ENCODE assay signal across 23 cellular contexts in genomic region chr19:1807695-1808394, GRCh38. TPM values are rescaled to one million over a fixed set of nuclear protein-coding genes. Genes with fewer than 3 reads are reported as not detected.
"Had no signal": no experiment of that assay in that cellular context is flagged by ENCODE, and none has a peak within 500 bp of the region (broad histone marks: within the 10 kb centered on the region; RNA-seq: fewer than 3 reads in every experiment).

No MANE protein-coding gene starts in this region.

- H3K27me3 ChIP-seq: colonic mucosa, suprapubic skin had no signal

- H3K4me3 ChIP-seq: colonic mucosa, left ventricle myocardium inferior, skin epidermis, suprapubic skin had no signal

- H3K27ac ChIP-seq: colonic mucosa, left ventricle myocardium inferior, skin epidermis, suprapubic skin had no signal

- H3K36me3 ChIP-seq: colonic mucosa, left ventricle myocardium inferior, suprapubic skin had no signal

- FAIRE-seq: frontal cortex, kidney had no signal

- DNase-seq: activated CD4-positive, alpha-beta T cell treated with anti-CD3 and anti-CD28 coated beads, Interleukin-2, amount 50 U/mL, for 1 hour; activated CD8-positive, alpha-beta memory T cell treated with anti-CD3 and anti-CD28 coated beads, Interleukin-2, amount 50 U/mL, for 4 hours; activated T-cell treated with anti-CD3 and anti-CD28 coated beads, Interleukin-2, amount 50 U/mL, for 4 hours; colonic mucosa; endodermal cell; erythroblast; head of caudate nucleus; kidney; left ventricle myocardium inferior; naive B cell; stimulated activated CD4-positive, alpha-beta T cell treated with anti-CD3 and anti-CD28 coated beads, Interleukin-15, amount 100 ng/mL, for 24 hours; stimulated activated CD4-positive, alpha-beta T cell treated with anti-CD3 and anti-CD28 coated beads, Interleukin-4, amount 100 ng/mL, for 1 hour; stimulated activated naive CD8-positive, alpha-beta T cell treated with anti-CD3 and anti-CD28 coated beads, Interleukin-15, amount 100 ng/mL, for 72 hours; T-cell; T-helper 9 cell had no signal

- ATAC-seq: activated T-cell treated with anti-CD3 and anti-CD28 coated beads, Interleukin-2, amount 50 U/mL, for 4 hours; right cardiac atrium; SK-N-SH treated with all-trans-retinoic acid at 6 μM for 48 hours; stimulated activated naive CD8-positive, alpha-beta T cell treated with anti-CD3 and anti-CD28 coated beads, Interleukin-15, amount 100 ng/mL, for 72 hours; T-cell had no signal

- H3K9me3 ChIP-seq: colonic mucosa, left ventricle myocardium inferior, suprapubic skin had no signal

RNA-seq across cellular contexts. Expression of gene ATP8B3, which starts 4.2 kb away (rescaled TPM):
- total RNA-seq: frontal cortex had no signal

RNA-seq across cellular contexts. Expression of gene ONECUT3, which starts 54.5 kb away (rescaled TPM):
- total RNA-seq: activated T-cell treated with anti-CD3 and anti-CD28 coated beads, Interleukin-2, amount 50 U/mL, for 4 hours; cardiac septum; frontal cortex; kidney; left ventricle myocardium inferior; mononuclear cell; osteoblast; right cardiac atrium; suprapubic skin had no signal
- polyA plus RNA-seq: right cardiac atrium had no signal
